ENCODE assay signal across 10 cellular contexts in the genomic region with DNA sequence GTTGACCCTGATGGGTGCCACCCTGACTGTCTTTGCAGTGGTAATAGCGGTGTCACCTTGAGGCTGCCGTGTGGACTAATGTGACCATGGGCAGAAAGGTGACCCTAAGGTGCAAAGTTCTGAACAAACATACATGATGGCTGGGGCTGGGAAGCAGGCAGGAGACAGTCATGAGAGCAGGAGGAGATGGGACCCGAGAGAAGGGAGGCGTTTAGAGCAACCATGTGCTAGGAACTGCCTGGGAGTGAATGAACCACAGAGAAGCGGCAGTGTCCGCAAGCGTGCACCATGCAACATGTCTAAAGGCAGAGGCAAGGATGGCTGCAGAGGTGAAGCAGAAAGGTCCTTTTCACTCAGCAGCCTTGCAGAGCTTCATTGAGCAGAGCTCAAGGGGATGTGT.
"Had no signal": no experiment of that assay in that cellular context is flagged by ENCODE, and none has a peak within 500 bp of the region (broad histone marks: within the 10 kb centered on the region; RNA-seq: fewer than 3 reads in every experiment).

No MANE protein-coding gene starts in this region.

- DNase-seq: GM23248, GOT3, H7, HFFc6, KBM-7 had no signal

- H3K4me3 ChIP-seq: GM23248, HAP-1 had no signal

- H2AFZ ChIP-seq: GM23248 had no signal

- H3K9me3 Mint-ChIP-seq: HFFc6 had no signal

- H3K9me3 ChIP-seq: HAP-1 had no signal

- H3K9ac ChIP-seq: GM23248 had no signal

- H3K4me3 Mint-ChIP-seq: HFFc6, IgD-negative memory B cell had no signal

- H3K36me3 ChIP-seq: HAP-1 had no signal

- H3K27ac ChIP-seq: GM23248, HL-60 had no signal

- H3K36me3 Mint-ChIP-seq: IgD-negative memory B cell had no signal

- ATAC-seq: HCT116, HepG2 had no signal

- H3K4me1 Mint-ChIP-seq: IgD-negative memory B cell had no signal

- H3K4me1 ChIP-seq: HAP-1 had no signal

- H3K27ac Mint-ChIP-seq: HFFc6, IgD-negative memory B cell had no signal
